In the genomic region with DNA sequence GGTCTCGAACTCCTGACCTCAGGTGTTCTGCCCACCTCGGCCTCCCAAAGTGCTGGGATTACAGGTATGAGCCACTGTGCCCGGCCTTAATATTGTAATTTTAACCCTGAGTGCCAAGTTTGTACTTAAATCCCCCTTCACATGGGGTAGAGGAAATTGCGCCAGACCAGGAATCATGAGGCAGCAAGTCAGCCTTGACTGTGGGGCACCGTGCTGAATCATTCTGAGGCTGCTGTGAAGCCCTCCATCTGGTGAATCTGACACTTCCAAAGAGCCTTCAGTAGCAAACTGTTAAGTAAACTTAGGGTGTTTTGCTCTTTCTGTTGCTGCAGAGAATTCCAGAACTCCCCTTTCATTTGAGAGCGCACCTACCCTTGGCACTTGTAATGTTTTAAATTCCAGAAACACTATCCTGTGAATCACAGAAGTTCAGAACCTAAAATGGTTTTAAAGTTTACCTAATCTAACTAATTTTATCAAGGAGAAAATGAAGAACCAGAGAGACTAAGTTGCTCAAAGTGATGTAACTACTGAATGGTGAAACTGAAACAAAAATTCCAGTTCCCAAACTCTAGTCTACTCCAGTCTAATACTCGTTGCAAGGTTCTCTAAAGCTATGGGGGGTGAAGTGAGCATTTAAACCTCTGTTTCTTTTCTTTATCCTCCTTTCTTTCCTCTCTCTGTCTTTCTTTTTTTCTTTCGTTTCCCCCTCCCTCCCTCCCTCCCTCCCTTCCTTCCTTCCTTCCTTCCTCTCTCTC, we compare ENCODE assay signal across 8 cellular contexts. TPM values are rescaled to one million over a fixed set of nuclear protein-coding genes. Genes with fewer than 3 reads are reported as not detected.
DNase-seq lines count a peak whose midpoint lies in the region; ATAC-seq and TF ChIP-seq lines count a peak whose summit lies in the region.

No MANE protein-coding gene starts in this region.

- peak overlapping the region; percentile 13 for H3K27ac ChIP-seq in HUES48 (ENCODE audit: low read depth, low read length)
- peak overlapping the region; percentile 51 for H3K27ac ChIP-seq in mesodermal cell (ENCODE audit: low read depth, low read length, severe bottlenecking)

- no peak overlapping the region for H3K9ac ChIP-seq in HUES48 (ENCODE audit: low read depth, low read length)

- peak; percentile 90 for DNase-seq in AG04449 (ENCODE audit: low read depth, low spot score)
- DNase-seq in choroid plexus epithelial cell (ENCODE audit: low read depth), result peak; percentile 98
- no peak for DNase-seq in mesenteric fat pad (ENCODE audit: low spot score)
- no peak for DNase-seq in NCI-H524 treated with DMSO at 0.1 percent for 48 hours (lab: John Stamatoyannopoulos, UW)

- ATAC-seq in HG02973 (IDR thresholded peaks at IDR 0.05; ENCODE audit: unreplicated experiment) (no peak), GM18909 (IDR thresholded peaks at IDR 0.05; ENCODE audit: poor library complexity, unreplicated experiment) (no peak)

- POLR2A ChIA-PET in AG04449 (lab: Yijun Ruan, JAX), result interaction anchor here (0.6 to 0.7 kb wide), 2 partner anchors 12 to 44 kb away, joined by 3 read pairs; no protein-coding TSS in a partner anchor

- WGBS in mesodermal cell (ENCODE audit: insufficient coverage in 2 of 2), 2 experiments, result 88 to 94% methylated on average over 2 to 6 of the region's 8 CpGs

- H3K4me1 ChIP-seq in HUES48 (ENCODE audit: control insufficient read depth, insufficient read depth, low read length), result peaks cover 33% of the 10 kb centered on the region
- peaks cover 4% of the 10 kb centered on the region for H3K4me1 ChIP-seq in mesodermal cell (ENCODE audit: control insufficient read depth, insufficient read depth, low read length, poor library complexity, severe bottlenecking)

- no peaks in the 10 kb centered on the region for H3K27me3 ChIP-seq in HUES48 (ENCODE audit: control insufficient read depth, insufficient read depth, low read length)

- H3K36me3 ChIP-seq in HUES48 (ENCODE audit: control insufficient read depth, insufficient read depth, low read length) (peaks cover 14% of the 10 kb centered on the region; the same call in 1 of the 2 replicates), mesodermal cell (ENCODE audit: control insufficient read depth, insufficient read depth, low read length) (peaks cover 10% of the 10 kb centered on the region)

- TF ChIP-seq CTCF in AG04449 (IDR thresholded peaks at IDR 0.05; ENCODE audit: insufficient read depth, low read length, missing control alignments) (no peak), choroid plexus epithelial cell (conservative IDR thresholded peaks at IDR 0.05; ENCODE audit: low read depth, low read length) (no peak)

- H3K4me3 ChIP-seq in AG04449 (ENCODE audit: low read depth, low read length) (peak overlapping the region; percentile 34), HUES48 (ENCODE audit: low read depth, low read length) (no peak overlapping the region), choroid plexus epithelial cell (ENCODE audit: low read depth, low read length) (peak overlapping the region; percentile 37), mesodermal cell (ENCODE audit: extremely low read depth, insufficient read depth, low read length, poor library complexity, severe bottlenecking) (no peak overlapping the region)

- H3K9me3 ChIP-seq in HUES48 (ENCODE audit: control insufficient read depth, insufficient read depth, low read length), result no peaks in the 10 kb centered on the region
- no peaks in the 10 kb centered on the region for H3K9me3 ChIP-seq in mesodermal cell (ENCODE audit: control insufficient read depth, low read length)

- CTCF ChIA-PET in AG04449 (lab: Yijun Ruan, JAX), result interaction anchor here (0.9 to 7.3 kb wide), 6 partner anchors 8 to 219 kb away, joined by 3 to 43 read pairs (median 4); no protein-coding TSS in a partner anchor

RNA-seq across cellular contexts. Expression of a gene that starts 7.5 kb away (rescaled TPM):
- 50.3 TPM for polyA plus RNA-seq in mesodermal cell (2013, experiment 1 of 2)
- polyA plus RNA-seq in mesodermal cell (2013, experiment 2 of 2), result 45.4 TPM
- 83.8 TPM for total RNA-seq in mesenteric fat pad

RNA-seq across cellular contexts. Expression of a gene that starts 40.6 kb away (rescaled TPM):
- not detected for polyA plus RNA-seq in mesodermal cell (2013, experiment 1 of 2)
- polyA plus RNA-seq in mesodermal cell (2013, experiment 2 of 2), result not detected
- not detected for total RNA-seq in mesenteric fat pad

RNA-seq across cellular contexts. Expression of a gene that starts 51.6 kb away (rescaled TPM):
- polyA plus RNA-seq in mesodermal cell (2013, experiment 1 of 2), result 10.6 TPM
- polyA plus RNA-seq in mesodermal cell (2013, experiment 2 of 2), result 9.3 TPM
- 8.0 TPM for total RNA-seq in mesenteric fat pad

Comparison
In these comparisons a context has a peak if more than half of its experiments do, and no peak if none do; other contexts are left out.
1. DNase-seq: peak in AG04449 (single experiment) and choroid plexus epithelial cell (single experiment); none in mesenteric fat pad (single experiment) and NCI-H524 treated with DMSO at 0.1 percent for 48 hours (single experiment).
2. H3K4me3 ChIP-seq: peak in AG04449 (single experiment) and choroid plexus epithelial cell (single experiment); none in HUES48 (single experiment) and mesodermal cell (single experiment).